In the genomic region with DNA sequence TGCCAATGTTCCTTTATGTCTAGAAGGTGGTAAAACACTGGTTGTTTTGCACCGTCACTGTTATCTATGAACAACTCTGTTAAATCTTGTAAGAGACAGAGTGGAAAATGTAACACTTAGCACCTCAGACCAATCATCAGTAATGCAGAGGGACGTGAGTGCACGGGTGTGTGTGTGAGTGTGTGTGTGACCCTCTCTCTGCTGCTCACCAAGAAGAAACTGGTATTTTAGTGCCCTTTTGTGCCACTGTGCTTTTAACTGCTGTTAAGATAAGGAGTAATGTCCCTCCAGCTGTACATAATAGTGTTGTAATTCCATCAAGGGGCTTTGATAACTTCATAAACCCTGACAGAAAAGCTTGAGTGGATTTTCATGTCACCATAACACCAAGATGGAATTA, we compare ENCODE assay signal across 23 cellular contexts.
DNase-seq lines count a peak whose midpoint lies in the region; ATAC-seq, FAIRE-seq and TF ChIP-seq lines count a peak whose summit lies in the region.
"Had no signal": no experiment of that assay in that cellular context is flagged by ENCODE, and none has a peak within 500 bp of the region (broad histone marks: within the 10 kb centered on the region; RNA-seq: fewer than 3 reads in every experiment).

No MANE protein-coding gene starts in this region.

- in situ Hi-C loops in HepG2 (cut with HindIII; ENCODE audit: extremely low pct_ligation_motif_present, low pct_unique_long_range_greater_than_20kb), result no loop called here

- H3K36me3 ChIP-seq in hepatocyte (replicated peaks; ENCODE audit: insufficient read depth, low read depth) (no peaks in the 10 kb centered on the region), HepG2 (replicated peaks in 1 of 2; ENCODE audit: control insufficient read depth in 1 of 2, insufficient read depth in 2 of 2, low read length in 2 of 2) (no peaks in the 10 kb centered on the region), spleen (no peaks in the 10 kb centered on the region)
- H3K36me3 ChIP-seq: SJCRH30 had no signal

- no peaks in the 10 kb centered on the region for H3K79me2 ChIP-seq in hepatocyte
- no peaks in the 10 kb centered on the region for H3K79me2 ChIP-seq in HepG2 (ENCODE audit: insufficient read depth, low read length)

- no peak for TF ChIP-seq POLR2A in HepG2 (IDR thresholded peaks at IDR 0.05; ENCODE audit: insufficient read depth in 1 of 2, low read depth in 2 of 2, low read length in 2 of 2)
- no peak for TF ChIP-seq POLR2A in spleen (IDR thresholded peaks at IDR 0.05)

- no peaks in the 10 kb centered on the region for H3K27me3 ChIP-seq in hepatocyte
- H3K27me3 ChIP-seq in HepG2 (ENCODE audit: control insufficient read depth in 1 of 2, insufficient read depth in 2 of 2, low read length in 2 of 2), result 0 out of 5 replicates have a peak, but pooled peaks cover 0 to 1% of the 10 kb centered on the region in 2 experiments
- H3K27me3 ChIP-seq in spleen (replicated peaks in 1 of 7), result peaks cover 0 to 21% (median 0%) of the 10 kb centered on the region in 7 donors
- H3K27me3 ChIP-seq: BLaER1 treated with 17β-estradiol and CSF1 and Interleukin-3, amounts not matched to agents 10 nM and 100 nM; SJCRH30 had no signal

- intact Hi-C loops in HepG2 (cut with micrococcal nuclease; ENCODE audit: unreplicated experiment), result no loop called here
- intact Hi-C loops in spleen (cut with DNase I; ENCODE audit: low total_unique reads), result no loop called here

- peaks cover 16% of the 10 kb centered on the region for H3K4me1 ChIP-seq in hepatocyte (ENCODE audit: insufficient read depth)
- no peaks in the 10 kb centered on the region for H3K4me1 ChIP-seq in HepG2 (ENCODE audit: insufficient read depth, low read length)
- no peaks in the 10 kb centered on the region for H3K4me1 ChIP-seq in spleen
- H3K4me1 ChIP-seq: BLaER1 treated with 17β-estradiol and CSF1 and Interleukin-3, amounts not matched to agents 10 nM and 100 nM; SJCRH30 had no signal

- BruUV-seq in HepG2 (replicated peaks; lab: Mats Ljungman, UMichigan), result no TSS peak

- TF ChIP-seq EP300 in HepG2 (IDR thresholded peaks at IDR 0.05; ENCODE audit: low read depth in 2 of 2, low read length in 2 of 2), result no peak
- TF ChIP-seq EP300 in HepG2 (CRISPR knock-in tag; IDR thresholded peaks at IDR 0.05; ENCODE audit: borderline replicate concordance), result no peak

- no peak for FAIRE-seq in HepG2 (lab: Jason Lieb, UNC)
- FAIRE-seq: GM12878 had no signal

- peak overlapping the region; percentile 41 for H3K4me2 ChIP-seq in hepatocyte
- H3K4me2 ChIP-seq in HepG2 (ENCODE audit: low read depth, low read length), result no peak overlapping the region
- H3K4me2 ChIP-seq: BLaER1 treated with 17β-estradiol and CSF1 and Interleukin-3, amounts not matched to agents 10 nM and 100 nM had no signal

- ATAC-seq in HepG2, result no peak
- ATAC-seq: GM12878 had no signal

- POLR2A ChIA-PET in HepG2 (lab: Yijun Ruan, JAX), result no interaction called here

- H3K27ac ChIP-seq in hepatocyte (peak overlapping the region; percentile 44), HepG2 (ENCODE audit: extremely low read length, insufficient read depth, low read length) (no peak overlapping the region), spleen (no peak overlapping the region)
- H3K27ac ChIP-seq: BLaER1 treated with 17β-estradiol and CSF1 and Interleukin-3, amounts not matched to agents 10 nM and 100 nM; SJCRH30 had no signal

- H3K9ac ChIP-seq in HepG2 (ENCODE audit: insufficient read depth, low read depth, low read length), result no peak overlapping the region
- H3K9ac ChIP-seq: BLaER1 treated with 17β-estradiol and CSF1 and Interleukin-3, amounts not matched to agents 10 nM and 100 nM had no signal

- H3K4me3 ChIP-seq in hepatocyte (no peak overlapping the region), HepG2 (replicated peaks in 1 of 3; ENCODE audit: insufficient read depth in 1 of 3, low read depth in 2 of 3, low read length in 3 of 3) (no peak overlapping the region), spleen (no peak overlapping the region)
- H3K4me3 ChIP-seq: BLaER1 treated with 17β-estradiol and CSF1 and Interleukin-3, amounts not matched to agents 10 nM and 100 nM; GM12878; SJCRH30 had no signal

- H4K20me1 ChIP-seq in hepatocyte (ENCODE audit: insufficient read depth, poor library complexity, severe bottlenecking), result no peaks in the 10 kb centered on the region
- H4K20me1 ChIP-seq in HepG2 (ENCODE audit: insufficient read depth, low read length), result no peaks in the 10 kb centered on the region
- H4K20me1 ChIP-seq: BLaER1 treated with 17β-estradiol and CSF1 and Interleukin-3, amounts not matched to agents 10 nM and 100 nM had no signal

- TF ChIP-seq RAD21 in HepG2 (CRISPR knock-in tag; IDR thresholded peaks at IDR 0.05), result no peak

- TF ChIP-seq CTCF in hepatocyte (IDR thresholded peaks at IDR 0.05; ENCODE audit: poor library complexity) (no peak), HepG2 (CRISPR knock-in tag; IDR thresholded peaks at IDR 0.05) (no peak), spleen (IDR thresholded peaks at IDR 0.05 in 8 of 11, conservative IDR thresholded peaks at IDR 0.05 in 3 of 11) (no peak)

- CTCF ChIA-PET in HepG2 (lab: Yijun Ruan, JAX; ENCODE audit: low intra/inter-chr PET ratio, low total read pairs), result no interaction called here

- H2AFZ ChIP-seq in hepatocyte, result no peak overlapping the region
- no peak overlapping the region for H2AFZ ChIP-seq in HepG2 (ENCODE audit: low read length)

- DNase-seq in NCI-H2171 treated with DMSO at 0.1 percent for 48 hours (lab: John Stamatoyannopoulos, UW), result peak; percentile 12
- DNase-seq in NCI-H2171 (lab: John Stamatoyannopoulos, UW), result no peak
- peak; percentile 76 for DNase-seq in NCI-H524 treated with DMSO at 0.1 percent for 48 hours (lab: John Stamatoyannopoulos, UW)
- DNase-seq in hepatocyte (ENCODE audit: low spot score), result no peak
- DNase-seq in HepG2 (ENCODE audit: low spot score), result no peak
- no peak for DNase-seq in MV-4-11 (lab: John Stamatoyannopoulos, UW)
- no peak for DNase-seq in spleen
- DNase-seq: 8988T; CD4-positive, alpha-beta memory T cell; DMS 273 treated with DMSO at 0.1 percent for 48 hours; DND-41; HCEC 1CT; Karpas-422; NCI-H1417 treated with DMSO at 0.1 percent for 48 hours; NCI-H187 treated with DMSO at 0.1 percent for 48 hours; NCI-H446 treated with DMSO at 0.1 percent for 48 hours; NK-92 treated with Interleukin-12 subunit alpha and Interleukin-12 subunit beta, amount 100 ng/mL, for 24 hours; SJCRH30; SW 1271; T-helper 2 cell had no signal

- 33% methylated on average over 3 of the region's 3 CpGs for WGBS in hepatocyte (ENCODE audit: low lambda C conversion rate, missing lambda C conversion rate)
- WGBS in HepG2 (ENCODE audit: low lambda C conversion rate), result 24% methylated on average over 3 of the region's 3 CpGs
- WGBS in spleen, 5 donors, result 62 to 70% (median 68%) methylated on average over 3 of the region's 3 CpGs

- H3K9me3 ChIP-seq in hepatocyte (ENCODE audit: low read depth) (no peaks in the 10 kb centered on the region), HepG2 (ENCODE audit: low read length) (no peaks in the 10 kb centered on the region), spleen (peaks cover 0 to 18% (median 12%) of the 10 kb centered on the region in 8 donors)
- H3K9me3 ChIP-seq: Caco-2 had no signal

- H3K9me2 ChIP-seq in hepatocyte (replicated peaks; ENCODE audit: insufficient read depth), result no peaks in the 10 kb centered on the region

TF ChIP-seq in HepG2, 621 proteins besides CTCF, POLR2A, EP300 and RAD21 (continues in another document):
- TF ChIP-seq, protein P1, sequence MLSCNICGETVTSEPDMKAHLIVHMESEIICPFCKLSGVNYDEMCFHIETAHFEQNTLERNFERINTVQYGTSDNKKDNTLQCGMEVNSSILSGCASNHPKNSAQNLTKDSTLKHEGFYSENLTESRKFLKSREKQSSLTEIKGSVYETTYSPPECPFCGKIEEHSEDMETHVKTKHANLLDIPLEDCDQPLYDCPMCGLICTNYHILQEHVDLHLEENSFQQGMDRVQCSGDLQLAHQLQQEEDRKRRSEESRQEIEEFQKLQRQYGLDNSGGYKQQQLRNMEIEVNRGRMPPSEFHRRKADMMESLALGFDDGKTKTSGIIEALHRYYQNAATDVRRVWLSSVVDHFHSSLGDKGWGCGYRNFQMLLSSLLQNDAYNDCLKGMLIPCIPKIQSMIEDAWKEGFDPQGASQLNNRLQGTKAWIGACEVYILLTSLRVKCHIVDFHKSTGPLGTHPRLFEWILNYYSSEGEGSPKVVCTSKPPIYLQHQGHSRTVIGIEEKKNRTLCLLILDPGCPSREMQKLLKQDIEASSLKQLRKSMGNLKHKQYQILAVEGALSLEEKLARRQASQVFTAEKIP (CRISPR knock-in tag; IDR thresholded peaks at IDR 0.05; ENCODE audit: borderline replicate concordance), result no peak
- TF ChIP-seq MBNL3 (CRISPR knock-in tag; conservative IDR thresholded peaks at IDR 0.05) (no peak), SUZ12 (IDR thresholded peaks at IDR 0.05; ENCODE audit: low read depth, low read length) (no peak), NAIF1 (CRISPR knock-in tag; IDR thresholded peaks at IDR 0.05; ENCODE audit: borderline replicate concordance) (no peak), CCDC6 (CRISPR knock-in tag; IDR thresholded peaks at IDR 0.05) (no peak), FOXK2 (IDR thresholded peaks at IDR 0.05) (no peak)
- TF ChIP-seq, protein P2, sequence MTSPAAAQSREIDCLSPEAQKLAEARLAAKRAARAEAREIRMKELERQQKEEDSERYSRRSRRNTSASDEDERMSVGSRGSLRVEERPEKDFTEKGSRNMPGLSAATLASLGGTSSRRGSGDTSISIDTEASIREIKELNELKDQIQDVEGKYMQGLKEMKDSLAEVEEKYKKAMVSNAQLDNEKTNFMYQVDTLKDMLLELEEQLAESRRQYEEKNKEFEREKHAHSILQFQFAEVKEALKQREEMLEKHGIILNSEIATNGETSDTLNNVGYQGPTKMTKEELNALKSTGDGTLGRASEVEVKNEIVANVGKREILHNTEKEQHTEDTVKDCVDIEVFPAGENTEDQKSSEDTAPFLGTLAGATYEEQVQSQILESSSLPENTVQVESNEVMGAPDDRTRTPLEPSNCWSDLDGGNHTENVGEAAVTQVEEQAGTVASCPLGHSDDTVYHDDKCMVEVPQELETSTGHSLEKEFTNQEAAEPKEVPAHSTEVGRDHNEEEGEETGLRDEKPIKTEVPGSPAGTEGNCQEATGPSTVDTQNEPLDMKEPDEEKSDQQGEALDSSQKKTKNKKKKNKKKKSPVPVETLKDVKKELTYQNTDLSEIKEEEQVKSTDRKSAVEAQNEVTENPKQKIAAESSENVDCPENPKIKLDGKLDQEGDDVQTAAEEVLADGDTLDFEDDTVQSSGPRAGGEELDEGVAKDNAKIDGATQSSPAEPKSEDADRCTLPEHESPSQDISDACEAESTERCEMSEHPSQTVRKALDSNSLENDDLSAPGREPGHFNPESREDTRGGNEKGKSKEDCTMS (CRISPR knock-in tag; conservative IDR thresholded peaks at IDR 0.05), result no peak

Comparison
In these comparisons a context has a peak if more than half of its experiments do, and no peak if none do; other contexts are left out.
1. DNase-seq: peak in NCI-H2171 treated with DMSO at 0.1 percent for 48 hours (single experiment) and NCI-H524 treated with DMSO at 0.1 percent for 48 hours (single experiment); none in NCI-H2171 (single experiment), hepatocyte (single experiment), HepG2 (single experiment), MV-4-11 (single experiment) and spleen (single experiment).